Comparison of ENCODE assay signal across 20 cellular contexts in genomic region chr6:36050305-36050704, GRCh38. TPM values are rescaled to one million over a fixed set of nuclear protein-coding genes. Genes with fewer than 3 reads are reported as not detected.
"Had no signal": no experiment of that assay in that cellular context is flagged by ENCODE, and none has a peak within 500 bp of the region (broad histone marks: within the 10 kb centered on the region; RNA-seq: fewer than 3 reads in every experiment).

No MANE protein-coding gene starts in this region.

- H3K27me3 Mint-ChIP-seq: activated B cell treated with CpG ODN at 0.5 μM for 24 hours; natural killer cell treated with Interleukin-12 subunit alpha and Interleukin-12 subunit beta and Interleukin-15 and Interleukin-18, amount 100 ng/mL, for 72 hours; progenitor cell of endocrine pancreas had no signal

- H3K27me3 ChIP-seq: cardiac muscle cell, right atrium auricular region had no signal

- H3K4me3 ChIP-seq: cardiac muscle cell, right atrium auricular region, skin epidermis had no signal

- H3K36me3 ChIP-seq: cardiac muscle cell, right atrium auricular region had no signal

- H3K27ac ChIP-seq: right atrium auricular region had no signal

- H3K27ac Mint-ChIP-seq: activated B cell treated with CpG ODN at 0.5 μM for 24 hours; natural killer cell treated with Interleukin-12 subunit alpha and Interleukin-12 subunit beta and Interleukin-15 and Interleukin-18, amount 100 ng/mL, for 72 hours; progenitor cell of endocrine pancreas had no signal

- H3K36me3 Mint-ChIP-seq: natural killer cell treated with Interleukin-12 subunit alpha and Interleukin-12 subunit beta and Interleukin-15 and Interleukin-18, amount 100 ng/mL, for 72 hours had no signal

- H3K4me3 Mint-ChIP-seq: activated B cell treated with CpG ODN at 0.5 μM for 24 hours; natural killer cell treated with Interleukin-12 subunit alpha and Interleukin-12 subunit beta and Interleukin-15 and Interleukin-18, amount 100 ng/mL, for 72 hours had no signal

- H3K9me3 ChIP-seq: right atrium auricular region had no signal

- DNase-seq: activated B cell treated with CpG ODN at 0.5 μM for 24 hours; activated CD4-positive, alpha-beta T cell treated with anti-CD3 and anti-CD28 coated beads for 48 hours; activated naive CD4-positive, alpha-beta T cell; foreskin fibroblast; hypothalamus; left ventricle myocardium superior; mesenchymal stem cell; stimulated activated CD4-positive, alpha-beta T cell treated with anti-CD3 and anti-CD28 coated beads, Interleukin-4, amount 100 ng/mL, for 4 hours; stimulated activated CD8-positive, alpha-beta memory T cell treated with anti-CD3 and anti-CD28 coated beads, Interleukin-4, amount 100 ng/mL, for 48 hours; stimulated activated naive CD4-positive, alpha-beta T cell treated with Interleukin-2 at 50 U/mL for 16 hours; substantia nigra; T-helper 2 cell; trophoblast cell had no signal

- H3K9me3 Mint-ChIP-seq: activated B cell treated with CpG ODN at 0.5 μM for 24 hours; natural killer cell treated with Interleukin-12 subunit alpha and Interleukin-12 subunit beta and Interleukin-15 and Interleukin-18, amount 100 ng/mL, for 72 hours had no signal

RNA-seq across cellular contexts. Expression of gene SLC26A8, which starts 25.9 kb away (rescaled TPM):
- total RNA-seq: activated B cell treated with CpG ODN at 0.5 μM for 24 hours; activated CD8-positive, alpha-beta memory T cell treated with anti-CD3 and anti-CD28 coated beads for 36 hours; cardiac muscle cell; kidney epithelial cell; left ventricle myocardium superior; progenitor cell of endocrine pancreas; right atrium auricular region had no signal
